8 cellular contexts compared by ENCODE assay signal in the genomic region with DNA sequence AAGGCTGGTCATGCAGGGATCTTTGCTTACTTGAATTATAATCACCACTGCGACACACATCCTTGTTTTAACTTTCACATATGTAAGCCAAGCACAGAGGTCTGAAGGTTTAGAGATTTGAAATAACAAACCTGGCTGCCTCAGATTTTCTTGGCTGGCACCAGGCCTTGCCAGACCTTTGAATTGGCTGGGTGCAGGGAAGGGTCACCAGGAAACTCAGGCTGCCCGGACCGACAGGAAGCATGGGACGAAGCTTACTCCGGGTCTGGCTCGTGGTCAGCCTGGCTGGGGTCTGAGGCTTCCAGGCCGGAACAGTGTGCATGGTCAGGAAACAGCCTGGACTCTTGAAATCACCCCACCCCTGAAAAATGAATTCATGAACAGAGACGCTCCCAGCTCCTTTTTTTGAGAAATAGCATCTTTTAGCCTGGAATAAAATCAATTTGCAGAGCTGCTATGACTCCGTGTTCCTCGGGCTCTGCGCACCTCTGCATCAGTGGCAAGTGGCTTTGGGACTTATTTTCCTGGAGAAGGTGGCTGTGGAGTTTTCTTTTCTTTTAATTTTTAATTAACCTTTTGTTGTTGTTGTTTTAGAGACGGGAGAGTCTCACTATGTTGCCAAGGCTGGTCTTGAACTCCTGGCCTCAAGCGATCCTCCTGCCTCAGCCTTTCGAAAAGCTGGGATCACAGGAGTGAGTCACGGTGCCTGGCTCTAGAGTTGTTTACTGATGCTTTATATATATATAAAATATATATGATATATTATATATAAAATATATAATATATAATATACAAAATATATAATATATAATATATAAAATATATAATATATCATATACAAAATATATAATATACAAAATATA. TPM values are rescaled to one million over a fixed set of nuclear protein-coding genes. Genes with fewer than 3 reads are reported as not detected.
A peak's percentile ranks its signal among the peaks of the same experiment; 100 is the strongest.
DNase-seq lines count a peak whose midpoint lies in the region; ATAC-seq, FAIRE-seq and TF ChIP-seq lines count a peak whose summit lies in the region.
"Not testable (repeated sequence)": the region's sequence is repeated elsewhere in the genome, so short reads cannot be mapped to it uniquely, and the experiment has no call there.

No MANE protein-coding gene starts in this region.

- H3K36me3 Mint-ChIP-seq in activated B cell treated with CpG ODN at 0.5 μM for 24 hours (ENCODE audit: low read depth): not testable (repeated sequence)

- ATAC-seq in activated B cell treated with CpG ODN at 0.5 μM for 24 hours (ENCODE audit: low read depth) (peak; percentile 7), gastroesophageal sphincter (peak; percentile 85), sciatic nerve (peak; percentile 72), upper lobe of right lung (peak; percentile 74)

- DNase-seq in Karpas-422: peak; percentile 32
- DNase-seq in activated B cell treated with CpG ODN at 0.5 μM for 24 hours, upper lobe of right lung: not testable (repeated sequence)
- DNase-seq in astrocyte of the hippocampus (ENCODE audit: low read depth, low spot score): peak; percentile 51
- peak; percentile 85 for DNase-seq in kidney
- peak; percentile 32 for DNase-seq in myocyte (ENCODE audit: low read depth)
- peak; percentile 62 for DNase-seq in sciatic nerve (ENCODE audit: low spot score)

- not testable (repeated sequence) for TF ChIP-seq POLR2A in gastroesophageal sphincter (IDR thresholded peaks at IDR 0.05)

- not testable (repeated sequence) for H3K4me3 ChIP-seq in Karpas-422 (ENCODE audit: low read length); gastroesophageal sphincter; kidney (ENCODE audit: low read length in 2 of 2); upper lobe of right lung

- not testable (repeated sequence) for H3K4me2 ChIP-seq in Karpas-422 (ENCODE audit: low read depth, low read length, poor library complexity, severe bottlenecking)

- H3K4me3 Mint-ChIP-seq in activated B cell treated with CpG ODN at 0.5 μM for 24 hours: not testable (repeated sequence)

- not testable (repeated sequence) for H3K27ac Mint-ChIP-seq in activated B cell treated with CpG ODN at 0.5 μM for 24 hours

- POLR2A ChIA-PET in activated B cell treated with CpG ODN at 0.5 μM for 24 hours (lab: Charles Lee): not testable (repeated sequence)

- not testable (repeated sequence) for H3K36me3 ChIP-seq in Karpas-422 (ENCODE audit: insufficient read depth, low read length); gastroesophageal sphincter; kidney (ENCODE audit: control insufficient read depth in 1 of 2, insufficient read depth in 2 of 2, low read length in 2 of 2); upper lobe of right lung

- H3K9ac ChIP-seq in Karpas-422 (ENCODE audit: low read length); kidney (ENCODE audit: low read length in 2 of 2): not testable (repeated sequence)

- H3K9me2 ChIP-seq in Karpas-422 (replicated peaks; ENCODE audit: insufficient read depth, low read length): not testable (repeated sequence)

- not testable (repeated sequence) for H3K4me1 ChIP-seq in Karpas-422 (ENCODE audit: low read length); gastroesophageal sphincter; kidney (ENCODE audit: control insufficient read depth in 1 of 2, insufficient read depth in 1 of 2, low read depth in 1 of 2, low read length in 2 of 2); upper lobe of right lung

- H3K79me2 ChIP-seq in Karpas-422 (ENCODE audit: low read length): not testable (repeated sequence)

- CTCF ChIA-PET in activated B cell treated with CpG ODN at 0.5 μM for 24 hours (lab: Charles Lee): not testable (repeated sequence)

- H2AFZ ChIP-seq in Karpas-422 (ENCODE audit: low read length): not testable (repeated sequence)

- not testable (repeated sequence) for FAIRE-seq in kidney (lab: Jason Lieb, UNC)

- H3K27ac ChIP-seq in Karpas-422 (ENCODE audit: low read length); kidney (ENCODE audit: low read depth in 2 of 2, low read length in 2 of 2): not testable (repeated sequence)
- H3K27ac ChIP-seq in gastroesophageal sphincter (peak overlapping the region in 1 of 4 donors; percentile 35), upper lobe of right lung (peak overlapping the region; percentile 42)

- not testable (repeated sequence) for H3K9me3 ChIP-seq in Karpas-422 (ENCODE audit: low read length); gastroesophageal sphincter; kidney (ENCODE audit: control insufficient read depth in 1 of 2, low read length in 2 of 2); upper lobe of right lung

- H3K27me3 Mint-ChIP-seq in activated B cell treated with CpG ODN at 0.5 μM for 24 hours: not testable (repeated sequence)

- H3K4me1 Mint-ChIP-seq in activated B cell treated with CpG ODN at 0.5 μM for 24 hours: not testable (repeated sequence)

- not testable (repeated sequence) for TF ChIP-seq EP300 in gastroesophageal sphincter (IDR thresholded peaks at IDR 0.05)

- H3K27me3 ChIP-seq in Karpas-422 (ENCODE audit: low read length); gastroesophageal sphincter; upper lobe of right lung: not testable (repeated sequence)

- H3K9me3 Mint-ChIP-seq in activated B cell treated with CpG ODN at 0.5 μM for 24 hours: not testable (repeated sequence)

- not testable (repeated sequence) for TF ChIP-seq CTCF in activated B cell treated with CpG ODN at 0.5 μM for 24 hours (IDR thresholded peaks at IDR 0.05); gastroesophageal sphincter (IDR thresholded peaks at IDR 0.05); kidney (IDR thresholded peaks at IDR 0.05; ENCODE audit: borderline replicate concordance, extremely low read depth, insufficient read depth); upper lobe of right lung (IDR thresholded peaks at IDR 0.05)

- not testable (repeated sequence) for H4K20me1 ChIP-seq in Karpas-422 (ENCODE audit: insufficient read depth, low read depth, low read length)

- 45 to 63% methylated on average over 7 to 12 of the region's 15 CpGs for WGBS in gastroesophageal sphincter (ENCODE audit: low coverage in 1 of 2), 2 donors

- intact Hi-C loops in activated B cell treated with CpG ODN at 0.5 μM for 24 hours (cut with micrococcal nuclease); kidney (cut with DNase I); sciatic nerve (cut with DNase I); upper lobe of right lung (cut with DNase I): not testable (repeated sequence)

RNA-seq across cellular contexts. Expression of a gene that starts 35.3 kb away (rescaled TPM):
- total RNA-seq in Karpas-422 (2014; rRNA removed; shearing (Covaris generic); ENCODE audit: low replicate concordance): 144 and 170 TPM in 2 replicates
- total RNA-seq in activated B cell treated with CpG ODN at 0.5 μM for 24 hours (49.5 and 49.9 TPM in 2 replicates), gastroesophageal sphincter (10 to 100 TPM; 15.7 to 34.7 (median 21.0) TPM), kidney (27.4 TPM), myocyte (66.8 and 70.6 TPM in 2 replicates), sciatic nerve (15.0 TPM), upper lobe of right lung (27.0 TPM)
- 23.3 TPM for polyA plus RNA-seq in kidney (ENCODE audit: insufficient read depth, low read depth, low replicate concordance)
- 85.8 TPM for polyA plus RNA-seq in myocyte (2012)

Comparison
In these comparisons a context has a peak if more than half of its experiments do, and no peak if none do; other contexts are left out.
1. ATAC-seq: peak in every context shown above with its lines; median percentile 85 in gastroesophageal sphincter; 74 in upper lobe of right lung; 72 in sciatic nerve; 7 in activated B cell treated with CpG ODN at 0.5 μM for 24 hours.